1 cellular context compared by ENCODE assay signal in genomic region chr9:129823934-129824601, GRCh38.
TF ChIP-seq lines count a peak whose summit lies in the region.

A gene with protein sequence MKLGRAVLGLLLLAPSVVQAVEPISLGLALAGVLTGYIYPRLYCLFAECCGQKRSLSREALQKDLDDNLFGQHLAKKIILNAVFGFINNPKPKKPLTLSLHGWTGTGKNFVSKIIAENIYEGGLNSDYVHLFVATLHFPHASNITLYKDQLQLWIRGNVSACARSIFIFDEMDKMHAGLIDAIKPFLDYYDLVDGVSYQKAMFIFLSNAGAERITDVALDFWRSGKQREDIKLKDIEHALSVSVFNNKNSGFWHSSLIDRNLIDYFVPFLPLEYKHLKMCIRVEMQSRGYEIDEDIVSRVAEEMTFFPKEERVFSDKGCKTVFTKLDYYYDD (minus strand): TSS chr9:129824136. CDS start chr9:129824085, 51 bp downstream.

TF ChIP-seq in HepG2, 621 proteins besides CTCF, POLR2A, EP300 and RAD21 (continued from another document and continues in another):
- peak; percentile 60; the same call in 1 of the 2 replicates for TF ChIP-seq THRA (CRISPR knock-in tag; IDR thresholded peaks at IDR 0.05; ENCODE audit: borderline replicate concordance)
- no peak for TF ChIP-seq HMGA1 (CRISPR knock-in tag; conservative IDR thresholded peaks at IDR 0.05)
- no peak for TF ChIP-seq MAZ (IDR thresholded peaks at IDR 0.05; ENCODE audit: borderline replicate concordance, low read depth, low read length)
- TF ChIP-seq MAZ (CRISPR knock-in tag; IDR thresholded peaks at IDR 0.05; ENCODE audit: low read depth) = peak; percentile 74
- peak; percentile 29 for TF ChIP-seq SKI (IDR thresholded peaks at IDR 0.05; ENCODE audit: partially characterized antibody)
- TF ChIP-seq, protein P1, sequence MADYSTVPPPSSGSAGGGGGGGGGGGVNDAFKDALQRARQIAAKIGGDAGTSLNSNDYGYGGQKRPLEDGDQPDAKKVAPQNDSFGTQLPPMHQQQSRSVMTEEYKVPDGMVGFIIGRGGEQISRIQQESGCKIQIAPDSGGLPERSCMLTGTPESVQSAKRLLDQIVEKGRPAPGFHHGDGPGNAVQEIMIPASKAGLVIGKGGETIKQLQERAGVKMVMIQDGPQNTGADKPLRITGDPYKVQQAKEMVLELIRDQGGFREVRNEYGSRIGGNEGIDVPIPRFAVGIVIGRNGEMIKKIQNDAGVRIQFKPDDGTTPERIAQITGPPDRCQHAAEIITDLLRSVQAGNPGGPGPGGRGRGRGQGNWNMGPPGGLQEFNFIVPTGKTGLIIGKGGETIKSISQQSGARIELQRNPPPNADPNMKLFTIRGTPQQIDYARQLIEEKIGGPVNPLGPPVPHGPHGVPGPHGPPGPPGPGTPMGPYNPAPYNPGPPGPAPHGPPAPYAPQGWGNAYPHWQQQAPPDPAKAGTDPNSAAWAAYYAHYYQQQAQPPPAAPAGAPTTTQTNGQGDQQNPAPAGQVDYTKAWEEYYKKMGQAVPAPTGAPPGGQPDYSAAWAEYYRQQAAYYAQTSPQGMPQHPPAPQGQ (CRISPR knock-in tag; IDR thresholded peaks at IDR 0.05; ENCODE audit: borderline replicate concordance) = no peak
- TF ChIP-seq ZNF256 (CRISPR knock-in tag; conservative IDR thresholded peaks at IDR 0.05) = no peak
- TF ChIP-seq ZC3H13 (CRISPR knock-in tag; IDR thresholded peaks at IDR 0.05) = peak; percentile 84; the same call in 1 of the 2 replicates
- TF ChIP-seq, protein P2, sequence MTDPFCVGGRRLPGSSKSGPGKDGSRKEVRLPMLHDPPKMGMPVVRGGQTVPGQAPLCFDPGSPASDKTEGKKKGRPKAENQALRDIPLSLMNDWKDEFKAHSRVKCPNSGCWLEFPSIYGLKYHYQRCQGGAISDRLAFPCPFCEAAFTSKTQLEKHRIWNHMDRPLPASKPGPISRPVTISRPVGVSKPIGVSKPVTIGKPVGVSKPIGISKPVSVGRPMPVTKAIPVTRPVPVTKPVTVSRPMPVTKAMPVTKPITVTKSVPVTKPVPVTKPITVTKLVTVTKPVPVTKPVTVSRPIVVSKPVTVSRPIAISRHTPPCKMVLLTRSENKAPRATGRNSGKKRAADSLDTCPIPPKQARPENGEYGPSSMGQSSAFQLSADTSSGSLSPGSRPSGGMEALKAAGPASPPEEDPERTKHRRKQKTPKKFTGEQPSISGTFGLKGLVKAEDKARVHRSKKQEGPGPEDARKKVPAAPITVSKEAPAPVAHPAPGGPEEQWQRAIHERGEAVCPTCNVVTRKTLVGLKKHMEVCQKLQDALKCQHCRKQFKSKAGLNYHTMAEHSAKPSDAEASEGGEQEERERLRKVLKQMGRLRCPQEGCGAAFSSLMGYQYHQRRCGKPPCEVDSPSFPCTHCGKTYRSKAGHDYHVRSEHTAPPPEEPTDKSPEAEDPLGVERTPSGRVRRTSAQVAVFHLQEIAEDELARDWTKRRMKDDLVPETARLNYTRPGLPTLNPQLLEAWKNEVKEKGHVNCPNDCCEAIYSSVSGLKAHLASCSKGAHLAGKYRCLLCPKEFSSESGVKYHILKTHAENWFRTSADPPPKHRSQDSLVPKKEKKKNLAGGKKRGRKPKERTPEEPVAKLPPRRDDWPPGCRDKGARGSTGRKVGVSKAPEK (CRISPR knock-in tag; IDR thresholded peaks at IDR 0.05; ENCODE audit: borderline replicate concordance) = no peak
- TF ChIP-seq ZBTB8A (CRISPR knock-in tag; IDR thresholded peaks at IDR 0.05; ENCODE audit: borderline replicate concordance, low read depth) = 0 out of 2 replicates have a peak, but pooled peaks have one; percentile 43
- TF ChIP-seq RFX1 (IDR thresholded peaks at IDR 0.05) = no peak
- TF ChIP-seq, protein P3, sequence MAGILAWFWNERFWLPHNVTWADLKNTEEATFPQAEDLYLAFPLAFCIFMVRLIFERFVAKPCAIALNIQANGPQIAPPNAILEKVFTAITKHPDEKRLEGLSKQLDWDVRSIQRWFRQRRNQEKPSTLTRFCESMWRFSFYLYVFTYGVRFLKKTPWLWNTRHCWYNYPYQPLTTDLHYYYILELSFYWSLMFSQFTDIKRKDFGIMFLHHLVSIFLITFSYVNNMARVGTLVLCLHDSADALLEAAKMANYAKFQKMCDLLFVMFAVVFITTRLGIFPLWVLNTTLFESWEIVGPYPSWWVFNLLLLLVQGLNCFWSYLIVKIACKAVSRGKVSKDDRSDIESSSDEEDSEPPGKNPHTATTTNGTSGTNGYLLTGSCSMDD (CRISPR knock-in tag; IDR thresholded peaks at IDR 0.05) = no peak
- no peak for TF ChIP-seq RBM22 (optimal IDR thresholded peaks at IDR 0.05; ENCODE audit: low read length)
- TF ChIP-seq FIP1L1 (IDR thresholded peaks at IDR 0.05; ENCODE audit: borderline replicate concordance, insufficient read depth, low read depth, low read length) = no peak
- peak; percentile 50; the same call in 1 of the 2 replicates for TF ChIP-seq ZKSCAN8 (CRISPR knock-in tag; IDR thresholded peaks at IDR 0.05; ENCODE audit: borderline replicate concordance)
- TF ChIP-seq YEATS2 (CRISPR knock-in tag; IDR thresholded peaks at IDR 0.05; ENCODE audit: borderline replicate concordance) = peak; percentile 97
- TF ChIP-seq BATF2 (CRISPR knock-in tag; IDR thresholded peaks at IDR 0.05) = no peak
- no peak for TF ChIP-seq HHEX (CRISPR knock-in tag; IDR thresholded peaks at IDR 0.05)
- peak; percentile 58; the same call in 1 of the 2 replicates for TF ChIP-seq ZNF776 (CRISPR knock-in tag; IDR thresholded peaks at IDR 0.05)
- peak; percentile 84 for TF ChIP-seq RXRB (CRISPR knock-in tag; IDR thresholded peaks at IDR 0.05; ENCODE audit: borderline replicate concordance)
- no peak for TF ChIP-seq MLLT10 (CRISPR knock-in tag; IDR thresholded peaks at IDR 0.05)
- TF ChIP-seq PLRG1 (conservative IDR thresholded peaks at IDR 0.05) = no peak
- TF ChIP-seq, protein P4, sequence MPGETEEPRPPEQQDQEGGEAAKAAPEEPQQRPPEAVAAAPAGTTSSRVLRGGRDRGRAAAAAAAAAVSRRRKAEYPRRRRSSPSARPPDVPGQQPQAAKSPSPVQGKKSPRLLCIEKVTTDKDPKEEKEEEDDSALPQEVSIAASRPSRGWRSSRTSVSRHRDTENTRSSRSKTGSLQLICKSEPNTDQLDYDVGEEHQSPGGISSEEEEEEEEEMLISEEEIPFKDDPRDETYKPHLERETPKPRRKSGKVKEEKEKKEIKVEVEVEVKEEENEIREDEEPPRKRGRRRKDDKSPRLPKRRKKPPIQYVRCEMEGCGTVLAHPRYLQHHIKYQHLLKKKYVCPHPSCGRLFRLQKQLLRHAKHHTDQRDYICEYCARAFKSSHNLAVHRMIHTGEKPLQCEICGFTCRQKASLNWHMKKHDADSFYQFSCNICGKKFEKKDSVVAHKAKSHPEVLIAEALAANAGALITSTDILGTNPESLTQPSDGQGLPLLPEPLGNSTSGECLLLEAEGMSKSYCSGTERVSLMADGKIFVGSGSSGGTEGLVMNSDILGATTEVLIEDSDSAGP (CRISPR knock-in tag; IDR thresholded peaks at IDR 0.05; ENCODE audit: borderline replicate concordance) = peak; percentile 77
- TF ChIP-seq SRSF9 (IDR thresholded peaks at IDR 0.05; ENCODE audit: borderline replicate concordance, insufficient read depth, low read depth, low read length, poor library complexity, severe bottlenecking) = no peak
- peak; percentile 64; the same call in 1 of the 2 replicates for TF ChIP-seq ZBTB34 (CRISPR knock-in tag; IDR thresholded peaks at IDR 0.05)
- TF ChIP-seq PHF21A (CRISPR knock-in tag; IDR thresholded peaks at IDR 0.05) = peak; percentile 71; the same call in 1 of the 2 replicates
- peak; percentile 58; the same call in 1 of the 2 replicates for TF ChIP-seq NFKB2 (CRISPR knock-in tag; IDR thresholded peaks at IDR 0.05; ENCODE audit: borderline replicate concordance)
- TF ChIP-seq HNF4G (IDR thresholded peaks at IDR 0.05; ENCODE audit: borderline replicate concordance, low read depth, low read length) = no peak
- no peak for TF ChIP-seq HNF4G (CRISPR knock-in tag; IDR thresholded peaks at IDR 0.05; ENCODE audit: borderline replicate concordance, low read depth)
- TF ChIP-seq CBX1 (IDR thresholded peaks at IDR 0.05; ENCODE audit: low read depth) = peak; percentile 25
- 0 out of 2 replicates have a peak, but pooled peaks have one; percentile 33 for TF ChIP-seq TRAFD1 (CRISPR knock-in tag; IDR thresholded peaks at IDR 0.05; ENCODE audit: borderline replicate concordance)
- peak; percentile 93 for TF ChIP-seq NFKBIZ (CRISPR knock-in tag; IDR thresholded peaks at IDR 0.05)
- TF ChIP-seq, protein P5, sequence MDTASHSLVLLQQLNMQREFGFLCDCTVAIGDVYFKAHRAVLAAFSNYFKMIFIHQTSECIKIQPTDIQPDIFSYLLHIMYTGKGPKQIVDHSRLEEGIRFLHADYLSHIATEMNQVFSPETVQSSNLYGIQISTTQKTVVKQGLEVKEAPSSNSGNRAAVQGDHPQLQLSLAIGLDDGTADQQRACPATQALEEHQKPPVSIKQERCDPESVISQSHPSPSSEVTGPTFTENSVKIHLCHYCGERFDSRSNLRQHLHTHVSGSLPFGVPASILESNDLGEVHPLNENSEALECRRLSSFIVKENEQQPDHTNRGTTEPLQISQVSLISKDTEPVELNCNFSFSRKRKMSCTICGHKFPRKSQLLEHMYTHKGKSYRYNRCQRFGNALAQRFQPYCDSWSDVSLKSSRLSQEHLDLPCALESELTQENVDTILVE (CRISPR knock-in tag; IDR thresholded peaks at IDR 0.05) = peak; percentile 96
- peak; percentile 91; the same call in 1 of the 2 replicates for TF ChIP-seq AHR (CRISPR knock-in tag; IDR thresholded peaks at IDR 0.05)
- peak; percentile 97; the same call in 2 of the 3 replicates for TF ChIP-seq MXI1 (IDR thresholded peaks at IDR 0.05; ENCODE audit: borderline replicate concordance, low read depth, low read length)
- peak; percentile 88 for TF ChIP-seq GABPA (IDR thresholded peaks at IDR 0.05; ENCODE audit: low read depth, low read length)
- TF ChIP-seq GABPA (CRISPR knock-in tag; IDR thresholded peaks at IDR 0.05; ENCODE audit: low read depth) = peak; percentile 94
- peak; percentile 35; the same call in 1 of the 2 replicates for TF ChIP-seq ZNF274 (CRISPR knock-in tag; IDR thresholded peaks at IDR 0.05)
- no peak for TF ChIP-seq ZSCAN12 (CRISPR knock-in tag; IDR thresholded peaks at IDR 0.05)
- TF ChIP-seq IRF9 (CRISPR knock-in tag; IDR thresholded peaks at IDR 0.05; ENCODE audit: borderline replicate concordance) = peak; percentile 92; the same call in 1 of the 2 replicates
- no peak; the same call in 1 of the 2 replicates for TF ChIP-seq ZNF615 (CRISPR knock-in tag; IDR thresholded peaks at IDR 0.05; ENCODE audit: borderline replicate concordance)
- no peak for TF ChIP-seq MTF1 (CRISPR knock-in tag; IDR thresholded peaks at IDR 0.05)
- no peak for TF ChIP-seq ZNF562 (CRISPR knock-in tag; IDR thresholded peaks at IDR 0.05; ENCODE audit: borderline replicate concordance)
- peak; percentile 98 for TF ChIP-seq HDAC1 (CRISPR knock-in tag; IDR thresholded peaks at IDR 0.05)
- no peak for TF ChIP-seq POLR2AphosphoS2 (IDR thresholded peaks at IDR 0.05; ENCODE audit: low read depth, low read length)
- TF ChIP-seq HNF4A (CRISPR knock-in tag; IDR thresholded peaks at IDR 0.05) = peak; percentile 38; the same call in 1 of the 2 replicates
- no peak for TF ChIP-seq ATM (IDR thresholded peaks at IDR 0.05; ENCODE audit: borderline replicate concordance)
- TF ChIP-seq NAIF1 (CRISPR knock-in tag; IDR thresholded peaks at IDR 0.05; ENCODE audit: borderline replicate concordance) = no peak
